In genomic region chr6:66478705-66479104, GRCh38 we compare ENCODE assay signal across 15 cellular contexts.
DNase-seq lines count a peak whose midpoint lies in the region; TF ChIP-seq lines count a peak whose summit lies in the region.
"Had no signal": no experiment of that assay in that cellular context is flagged by ENCODE, and none has a peak within 500 bp of the region (broad histone marks: within the 10 kb centered on the region; RNA-seq: fewer than 3 reads in every experiment).

No MANE protein-coding gene starts in this region.

- no peak overlapping the region for H3K4me2 ChIP-seq in SU-DHL-6 (ENCODE audit: low read depth, low read length, poor library complexity, severe bottlenecking)
- H3K4me2 ChIP-seq: GM23338 had no signal

- intact Hi-C loops in A673 (cut with micrococcal nuclease; ENCODE audit: unreplicated experiment), result no loop called here

- H2AFZ ChIP-seq in SU-DHL-6 (ENCODE audit: low read depth, low read length, severe bottlenecking), result peak overlapping the region; percentile 22
- H2AFZ ChIP-seq: GM23338 had no signal

- H3K27ac ChIP-seq in A673 (ENCODE audit: low read depth, low read length, poor library complexity, severe bottlenecking), result no peak overlapping the region
- no peak overlapping the region for H3K27ac ChIP-seq in SU-DHL-6 (ENCODE audit: low read depth, low read length)
- H3K27ac ChIP-seq: Peyer's patch had no signal

- TF ChIP-seq CTCF in A673 (conservative IDR thresholded peaks at IDR 0.05; ENCODE audit: low read depth, low read length) (no peak), SU-DHL-6 (IDR thresholded peaks at IDR 0.05; ENCODE audit: insufficient read depth, low read length, poor library complexity, severe bottlenecking) (no peak), GM13977 (IDR thresholded peaks at IDR 0.05; ENCODE audit: extremely low read depth, insufficient read depth, missing control alignments) (no peak)

- H3K27me3 ChIP-seq in A673 (replicated peaks; ENCODE audit: insufficient read depth, low read depth, low read length, poor library complexity) (no peaks in the 10 kb centered on the region), SU-DHL-6 (ENCODE audit: low read length) (no peaks in the 10 kb centered on the region), HAP-1 (ENCODE audit: low read depth) (no peaks in the 10 kb centered on the region)
- H3K27me3 ChIP-seq: Peyer's patch had no signal

- no peaks in the 10 kb centered on the region for H3F3A ChIP-seq in SU-DHL-6 (ENCODE audit: insufficient read depth)

- POLR2A ChIA-PET in A673 (lab: Charles Lee; ENCODE audit: low non-redundant PET), result no interaction called here

- CTCF ChIA-PET in A673 (lab: Charles Lee), result no interaction called here

- H3K9me3 ChIP-seq in A673 (ENCODE audit: low read depth, low read length, poor library complexity, severe bottlenecking) (no peaks in the 10 kb centered on the region), SU-DHL-6 (ENCODE audit: insufficient read depth, low read length) (no peaks in the 10 kb centered on the region), HAP-1 (no peaks in the 10 kb centered on the region)

- no peaks in the 10 kb centered on the region for H3K9me2 ChIP-seq in SU-DHL-6 (replicated peaks; ENCODE audit: insufficient read depth, low read length)

- no peak for TF ChIP-seq EP300 in Ishikawa (IDR thresholded peaks at IDR 0.05; ENCODE audit: borderline replicate concordance)

- H3K79me2 ChIP-seq in SU-DHL-6 (ENCODE audit: insufficient read depth, low read length), result no peaks in the 10 kb centered on the region

- in situ Hi-C loops in HAP-1 (cut with MboI; ENCODE audit: low sequenced_read_pairs), result no loop called here
- in situ Hi-C loops in GM13977 (cut with MboI; ENCODE audit: low pct_unique_long_range_greater_than_20kb, low sequenced_read_pairs, unreplicated experiment), result no loop called here

- no peaks in the 10 kb centered on the region for H3K4me1 ChIP-seq in A673 (ENCODE audit: insufficient read depth, low read length, poor library complexity, severe bottlenecking)
- no peaks in the 10 kb centered on the region for H3K4me1 ChIP-seq in HAP-1
- H3K4me1 ChIP-seq: Peyer's patch had no signal

- BruUV-seq in A673 (replicated peaks; lab: Mats Ljungman, UMichigan), result no TSS peak

- H3K36me3 ChIP-seq in A673 (ENCODE audit: insufficient read depth, low read length, poor library complexity, severe bottlenecking), result no peaks in the 10 kb centered on the region
- no peaks in the 10 kb centered on the region for H3K36me3 ChIP-seq in SU-DHL-6 (ENCODE audit: low read length)
- no peaks in the 10 kb centered on the region for H3K36me3 ChIP-seq in HAP-1 (replicated peaks)
- H3K36me3 ChIP-seq: Peyer's patch had no signal

- no peaks in the 10 kb centered on the region for H4K20me1 ChIP-seq in SU-DHL-6 (ENCODE audit: low read depth, low read length)

- H3K9ac ChIP-seq in SU-DHL-6 (ENCODE audit: low read length), result no peak overlapping the region

- DNase-seq in NCI-H1417 (lab: John Stamatoyannopoulos, UW) (peak in 2 of 3 experiments; percentile 7 to 32), NCI-H1417 treated with DMSO at 0.1 percent for 48 hours (lab: John Stamatoyannopoulos, UW) (no peak), A673 (ENCODE audit: low spot score) (peak; percentile 37), HAP-1 (ENCODE audit: low spot score in 2 of 2) (no peak), GM13977 (ENCODE audit: low spot score) (no peak), NCI-H1105 treated with DMSO at 0.1 percent for 48 hours (lab: John Stamatoyannopoulos, UW) (no peak)
- DNase-seq: GF-D8, IMR-90, NCI-H526 treated with DMSO at 0.1 percent for 48 hours, Peyer's patch, SHP77, T-helper 2 cell had no signal

- no peak for TF ChIP-seq RAD21 in Ishikawa (IDR thresholded peaks at IDR 0.05; ENCODE audit: low read depth)

- H3K4me3 ChIP-seq in A673 (ENCODE audit: low read depth, low read length, poor library complexity, severe bottlenecking) (no peak overlapping the region), SU-DHL-6 (ENCODE audit: insufficient read depth, low read length, poor library complexity, severe bottlenecking) (no peak overlapping the region), HAP-1 (no peak overlapping the region)
- H3K4me3 ChIP-seq: GM23338, Peyer's patch had no signal

TF ChIP-seq in Ishikawa, 13 proteins besides CTCF, POLR2A, EP300 and RAD21:
- TF ChIP-seq ZBTB7A (IDR thresholded peaks at IDR 0.05; ENCODE audit: low read depth), result no peak
- TF ChIP-seq EGR1 (IDR thresholded peaks at IDR 0.05), result no peak
- no peak for TF ChIP-seq TAF1 (IDR thresholded peaks at IDR 0.05; ENCODE audit: low read depth)
- TF ChIP-seq CREB1 (IDR thresholded peaks at IDR 0.05; ENCODE audit: low read depth), result no peak
- TF ChIP-seq, protein P1, sequence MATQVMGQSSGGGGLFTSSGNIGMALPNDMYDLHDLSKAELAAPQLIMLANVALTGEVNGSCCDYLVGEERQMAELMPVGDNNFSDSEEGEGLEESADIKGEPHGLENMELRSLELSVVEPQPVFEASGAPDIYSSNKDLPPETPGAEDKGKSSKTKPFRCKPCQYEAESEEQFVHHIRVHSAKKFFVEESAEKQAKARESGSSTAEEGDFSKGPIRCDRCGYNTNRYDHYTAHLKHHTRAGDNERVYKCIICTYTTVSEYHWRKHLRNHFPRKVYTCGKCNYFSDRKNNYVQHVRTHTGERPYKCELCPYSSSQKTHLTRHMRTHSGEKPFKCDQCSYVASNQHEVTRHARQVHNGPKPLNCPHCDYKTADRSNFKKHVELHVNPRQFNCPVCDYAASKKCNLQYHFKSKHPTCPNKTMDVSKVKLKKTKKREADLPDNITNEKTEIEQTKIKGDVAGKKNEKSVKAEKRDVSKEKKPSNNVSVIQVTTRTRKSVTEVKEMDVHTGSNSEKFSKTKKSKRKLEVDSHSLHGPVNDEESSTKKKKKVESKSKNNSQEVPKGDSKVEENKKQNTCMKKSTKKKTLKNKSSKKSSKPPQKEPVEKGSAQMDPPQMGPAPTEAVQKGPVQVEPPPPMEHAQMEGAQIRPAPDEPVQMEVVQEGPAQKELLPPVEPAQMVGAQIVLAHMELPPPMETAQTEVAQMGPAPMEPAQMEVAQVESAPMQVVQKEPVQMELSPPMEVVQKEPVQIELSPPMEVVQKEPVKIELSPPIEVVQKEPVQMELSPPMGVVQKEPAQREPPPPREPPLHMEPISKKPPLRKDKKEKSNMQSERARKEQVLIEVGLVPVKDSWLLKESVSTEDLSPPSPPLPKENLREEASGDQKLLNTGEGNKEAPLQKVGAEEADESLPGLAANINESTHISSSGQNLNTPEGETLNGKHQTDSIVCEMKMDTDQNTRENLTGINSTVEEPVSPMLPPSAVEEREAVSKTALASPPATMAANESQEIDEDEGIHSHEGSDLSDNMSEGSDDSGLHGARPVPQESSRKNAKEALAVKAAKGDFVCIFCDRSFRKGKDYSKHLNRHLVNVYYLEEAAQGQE (IDR thresholded peaks at IDR 0.05; ENCODE audit: low read depth), result no peak
- no peak for TF ChIP-seq FOXM1 (IDR thresholded peaks at IDR 0.05; ENCODE audit: borderline replicate concordance, low read depth)
- 0 out of 2 replicates have a peak, but pooled peaks have one; percentile 45 for TF ChIP-seq CEBPB (IDR thresholded peaks at IDR 0.05)
- TF ChIP-seq TCF12 (IDR thresholded peaks at IDR 0.05; ENCODE audit: low read depth), result no peak
- TF ChIP-seq YY1 (IDR thresholded peaks at IDR 0.05; ENCODE audit: low read depth), result no peak
- TF ChIP-seq, protein P2, sequence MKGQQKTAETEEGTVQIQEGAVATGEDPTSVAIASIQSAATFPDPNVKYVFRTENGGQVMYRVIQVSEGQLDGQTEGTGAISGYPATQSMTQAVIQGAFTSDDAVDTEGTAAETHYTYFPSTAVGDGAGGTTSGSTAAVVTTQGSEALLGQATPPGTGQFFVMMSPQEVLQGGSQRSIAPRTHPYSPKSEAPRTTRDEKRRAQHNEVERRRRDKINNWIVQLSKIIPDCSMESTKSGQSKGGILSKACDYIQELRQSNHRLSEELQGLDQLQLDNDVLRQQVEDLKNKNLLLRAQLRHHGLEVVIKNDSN (IDR thresholded peaks at IDR 0.05), result no peak
- no peak for TF ChIP-seq TEAD4 (IDR thresholded peaks at IDR 0.05)
- peak; percentile 81 for TF ChIP-seq NFIC (IDR thresholded peaks at IDR 0.05)
- TF ChIP-seq MAX (IDR thresholded peaks at IDR 0.05), result 0 out of 2 replicates have a peak, but pooled peaks have one; percentile 32

Comparison
In these comparisons a context has a peak if more than half of its experiments do, and no peak if none do; other contexts are left out.
1. DNase-seq: peak in NCI-H1417 (2 of 3) and A673 (single experiment); none in NCI-H1417 treated with DMSO at 0.1 percent for 48 hours (single experiment), HAP-1 (0 of 2), GM13977 (single experiment) and NCI-H1105 treated with DMSO at 0.1 percent for 48 hours (single experiment).